8 cellular contexts compared by ENCODE assay signal in the genomic region with DNA sequence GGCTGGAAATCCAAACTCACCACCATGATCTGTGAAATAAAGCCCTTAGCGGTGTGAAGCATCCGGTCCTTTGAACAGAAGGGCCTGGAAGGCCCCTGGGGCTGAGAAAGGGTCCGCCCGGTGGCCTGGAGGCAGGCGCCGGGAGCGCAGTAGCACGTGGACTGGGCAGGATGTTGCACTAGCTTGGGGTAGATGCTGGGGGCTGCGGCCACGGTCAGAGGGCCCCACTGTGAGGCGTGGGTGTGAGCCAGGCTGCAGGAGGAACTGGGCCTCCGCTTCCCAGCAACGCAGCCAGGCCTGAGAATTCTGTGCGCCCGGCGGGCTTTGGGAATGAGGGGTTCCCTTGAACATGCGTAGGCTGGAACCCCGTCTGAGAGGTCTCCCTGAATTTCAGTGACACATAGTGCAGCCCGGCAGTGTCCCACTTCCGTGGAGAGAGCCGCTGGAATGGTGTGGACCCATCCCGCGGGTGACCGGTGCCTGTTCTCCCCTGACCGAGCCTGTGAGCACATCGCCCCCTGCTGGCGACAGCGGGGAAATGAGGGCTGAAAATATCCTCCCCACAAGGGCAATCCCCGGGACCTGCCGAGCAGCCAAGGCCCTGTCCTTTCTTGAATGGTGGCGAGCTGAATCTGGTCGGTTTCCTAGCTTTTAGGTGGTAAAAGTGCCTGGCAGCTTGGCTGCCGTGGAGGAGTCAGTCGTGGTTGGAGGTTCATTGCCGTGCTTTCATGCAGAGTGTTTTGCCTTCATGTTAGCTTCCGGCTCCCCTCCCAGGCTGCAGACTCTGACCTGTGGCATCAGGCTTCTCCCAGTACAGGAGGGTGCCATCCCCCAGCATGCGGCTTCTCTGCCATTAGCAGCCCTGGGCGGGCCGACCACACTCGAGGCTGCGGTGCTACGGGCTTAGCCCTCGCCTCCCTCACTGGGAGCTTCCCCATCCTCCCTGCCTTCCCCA. TPM values are rescaled to one million over a fixed set of nuclear protein-coding genes. Genes with fewer than 3 reads are reported as not detected.
DNase-seq lines count a peak whose midpoint lies in the region; ATAC-seq, FAIRE-seq and TF ChIP-seq lines count a peak whose summit lies in the region.

No MANE protein-coding gene starts in this region.

- H3K9me3 ChIP-seq in thoracic aorta: no peaks in the 10 kb centered on the region

- peak; percentile 13 for DNase-seq in NCI-H748 (lab: John Stamatoyannopoulos, UW; ENCODE audit: unreplicated experiment)
- no peak for DNase-seq in NCI-H748 treated with DMSO at 0.1 percent for 48 hours (lab: John Stamatoyannopoulos, UW)
- peak; percentile 18 for DNase-seq in RCC 7860 (ENCODE audit: low spot score)
- peak; percentile 89 for DNase-seq in activated effector memory CD4-positive, alpha-beta T cell treated with anti-CD3 and anti-CD28 coated beads, Interleukin-2, amount 50 U/mL, for 16 hours
- peak; percentile 54 to 85 for DNase-seq in frontal cortex (ENCODE audit: low spot score in 2 of 2)
- peak; percentile 55 for DNase-seq in occipital lobe (lab: John Stamatoyannopoulos, UW)
- DNase-seq in thoracic aorta (ENCODE audit: low spot score): no peak

- no peak overlapping the region for H3K27ac ChIP-seq in thoracic aorta

- ATAC-seq in HG02870 (IDR thresholded peaks at IDR 0.05; ENCODE audit: unreplicated experiment) (peak; percentile 75), thoracic aorta (ENCODE audit: insufficient number of reproducible peaks, low FRiP score, low read depth) (no peak)

- H3K4me1 ChIP-seq in thoracic aorta (ENCODE audit: control insufficient read depth in 1 of 2, low read depth in 2 of 2): peaks cover 0 to 6% of the 10 kb centered on the region in 2 donors

- H3K27me3 ChIP-seq in thoracic aorta (replicated peaks; ENCODE audit: insufficient read depth): no peaks in the 10 kb centered on the region

- TF ChIP-seq CTCF in thoracic aorta (IDR thresholded peaks at IDR 0.05): peak; percentile 87

- no peaks in the 10 kb centered on the region for H3K36me3 ChIP-seq in thoracic aorta

- H3K4me3 ChIP-seq in thoracic aorta: no peak overlapping the region

- no peak for FAIRE-seq in RCC 7860 (lab: Jason Lieb, UNC)
- FAIRE-seq in frontal cortex (lab: Jason Lieb, UNC): no peak

RNA-seq across cellular contexts. Expression of a gene that starts 43.8 kb away (rescaled TPM):
- total RNA-seq in frontal cortex (128 TPM), occipital lobe (104 TPM), thoracic aorta (10 to 100 TPM; 35.1 to 39.6 TPM)

RNA-seq across cellular contexts. Expression of a gene that starts 45.5 kb away (rescaled TPM):
- total RNA-seq in frontal cortex (19.6 TPM), occipital lobe (20.7 TPM), thoracic aorta (1 to 10 TPM; 5.1 to 6.8 TPM)

Comparison
In these comparisons a context has a peak if more than half of its experiments do, and no peak if none do; other contexts are left out.
1. DNase-seq: peak in NCI-H748 (single experiment), RCC 7860 (single experiment), activated effector memory CD4-positive, alpha-beta T cell treated with anti-CD3 and anti-CD28 coated beads, Interleukin-2, amount 50 U/mL, for 16 hours (single experiment), frontal cortex (2 of 2) and occipital lobe (single experiment); none in NCI-H748 treated with DMSO at 0.1 percent for 48 hours (single experiment) and thoracic aorta (single experiment).